Comparison of ENCODE assay signal across 19 cellular contexts in genomic region chr15:64869501-64869900, GRCh38.
"Had no signal": no experiment of that assay in that cellular context is flagged by ENCODE, and none has a peak within 500 bp of the region (broad histone marks: within the 10 kb centered on the region; RNA-seq: fewer than 3 reads in every experiment).

No MANE protein-coding gene starts in this region.

- H3K9me3 ChIP-seq: right atrium auricular region, suprapubic skin had no signal

- ATAC-seq: left colon; stimulated activated naive CD8-positive, alpha-beta T cell treated with anti-CD3 and anti-CD28 coated beads, Interleukin-15, Interleukin-2, amounts not matched to agents 100 U/mL and 50 U/mL, for 24 hours had no signal

- H3K4me1 ChIP-seq: suprapubic skin had no signal

- H3K4me3 ChIP-seq: lung, right atrium auricular region, suprapubic skin had no signal

- DNase-seq: activated CD4-positive, CD25-positive, alpha-beta regulatory T cell; activated naive CD4-positive, alpha-beta T cell treated with anti-CD3 and anti-CD28 coated beads, Interleukin-2, amount 50 U/mL, for 16 hours; amniotic stem cell; effector CD4-positive, alpha-beta T cell; foreskin fibroblast; glutamatergic neuron; left colon; midbrain; nucleus accumbens; SIG-M5; stimulated activated CD4-positive, alpha-beta T cell treated with anti-CD3 and anti-CD28 coated beads, Interleukin-15, amount 100 ng/mL, for 24 hours; stimulated activated CD4-positive, alpha-beta T cell treated with anti-CD3 and anti-CD28 coated beads, Interleukin-4, amount 100 ng/mL, for 1 hour; stimulated activated naive CD8-positive, alpha-beta T cell treated with anti-CD3 and anti-CD28 coated beads, Interleukin-15, Interleukin-2, amounts not matched to agents 100 U/mL and 50 U/mL, for 24 hours; trophoblast cell had no signal

- H3K27me3 ChIP-seq: right atrium auricular region, suprapubic skin had no signal

- H3K27ac Mint-ChIP-seq: progenitor cell of endocrine pancreas; T-helper 1 cell treated with Interleukin-12 subunit alpha and Interleukin-12 subunit beta and Interleukin-4 antibody, amounts not matched to agents 30 μg/mL and 1 μg/mL, for 36 hours had no signal

- H3K4me3 Mint-ChIP-seq: T-helper 1 cell treated with Interleukin-12 subunit alpha and Interleukin-12 subunit beta and Interleukin-4 antibody, amounts not matched to agents 30 μg/mL and 1 μg/mL, for 36 hours had no signal

- H3K27me3 Mint-ChIP-seq: progenitor cell of endocrine pancreas had no signal

- H3K27ac ChIP-seq: right atrium auricular region, suprapubic skin had no signal
